9 cellular contexts compared by ENCODE assay signal in genomic region chr12:93847517-93848452, GRCh38.
A peak's percentile ranks its signal among the peaks of the same experiment; 100 is the strongest.
DNase-seq lines count a peak whose midpoint lies in the region; ATAC-seq, FAIRE-seq and TF ChIP-seq lines count a peak whose summit lies in the region.
"Had no signal": no experiment of that assay in that cellular context is flagged by ENCODE, and none has a peak within 500 bp of the region (broad histone marks: within the 10 kb centered on the region; RNA-seq: fewer than 3 reads in every experiment).

No MANE protein-coding gene starts in this region.

- ATAC-seq in GM21515 (IDR thresholded peaks at IDR 0.05; ENCODE audit: unreplicated experiment) (peak; percentile 84), HG03558 (IDR thresholded peaks at IDR 0.05; ENCODE audit: extremely low read depth, unreplicated experiment) (peak; percentile 73), sciatic nerve (no peak)

- TF ChIP-seq POLR2A in GM12892 (IDR thresholded peaks at IDR 0.05; ENCODE audit: low read depth, low read length): no peak

- H3K27ac ChIP-seq in effector memory CD4-positive, alpha-beta T cell (ENCODE audit: insufficient read depth, low read length, poor library complexity, severe bottlenecking): no peak overlapping the region

- no peaks in the 10 kb centered on the region for H3K9me3 ChIP-seq in effector memory CD4-positive, alpha-beta T cell (ENCODE audit: control insufficient read depth, low read length)

- intact Hi-C loops in sciatic nerve (cut with DNase I): no loop called here

- no peak for TF ChIP-seq CTCF in choroid plexus epithelial cell (conservative IDR thresholded peaks at IDR 0.05; ENCODE audit: low read depth, low read length)

- FAIRE-seq in GM12892 (lab: Jason Lieb, UNC) (peak; percentile 73), RCC 7860 (lab: Jason Lieb, UNC) (no peak)
- FAIRE-seq: TTC549 had no signal

- peak; percentile 23 for DNase-seq in GM12892 (ENCODE audit: insufficient read length)
- DNase-seq in choroid plexus epithelial cell (ENCODE audit: low read depth): peak; percentile 34
- no peak for DNase-seq in DMS79 treated with DMSO at 0.1 percent for 48 hours (lab: John Stamatoyannopoulos, UW)
- DNase-seq in sciatic nerve (ENCODE audit: low spot score): no peak
- DNase-seq in RCC 7860 (ENCODE audit: low spot score): no peak
- DNase-seq in effector memory CD4-positive, alpha-beta T cell: no peak

- H3K36me3 ChIP-seq in effector memory CD4-positive, alpha-beta T cell (ENCODE audit: control insufficient read depth, insufficient read depth, low read length): no peaks in the 10 kb centered on the region

- H3K4me3 ChIP-seq in choroid plexus epithelial cell (ENCODE audit: low read depth, low read length): no peak overlapping the region
- H3K4me3 ChIP-seq in effector memory CD4-positive, alpha-beta T cell (ENCODE audit: insufficient read depth, low read depth, low read length, poor library complexity, severe bottlenecking): no peak overlapping the region

- no peaks in the 10 kb centered on the region for H3K27me3 ChIP-seq in effector memory CD4-positive, alpha-beta T cell (replicated peaks; ENCODE audit: control insufficient read depth, insufficient read depth, low read length, poor library complexity, severe bottlenecking)

- peaks cover 7% of the 10 kb centered on the region for H3K4me1 ChIP-seq in effector memory CD4-positive, alpha-beta T cell (ENCODE audit: control insufficient read depth, insufficient read depth, low read length, poor library complexity, severe bottlenecking)

Comparison
In these comparisons a context has a peak if more than half of its experiments do, and no peak if none do; other contexts are left out.
1. DNase-seq: peak in GM12892 (single experiment) and choroid plexus epithelial cell (single experiment); none in DMS79 treated with DMSO at 0.1 percent for 48 hours (single experiment), sciatic nerve (single experiment), RCC 7860 (single experiment) and effector memory CD4-positive, alpha-beta T cell (0 of 3).